ENCODE assay signal across 8 cellular contexts in genomic region chr1:97920832-97921571, GRCh38. TPM values are rescaled to one million over a fixed set of nuclear protein-coding genes. Genes with fewer than 3 reads are reported as not detected.
DNase-seq lines count a peak whose midpoint lies in the region; TF ChIP-seq lines count a peak whose summit lies in the region.

Gene DPYD (minus strand): TSS chr1:97921034. CDS start chr1:97920922, 112 bp downstream.

- peak within 1 kb of the TSS; percentile 86 for H3K27ac ChIP-seq in neural progenitor cell

- H3K4me3 ChIP-seq in H7 (ENCODE audit: insufficient read depth, low read depth, low read length) (peak within 1 kb of the TSS; percentile 56), Loucy (ENCODE audit: low read length, poor library complexity, severe bottlenecking) (peak within 1 kb of the TSS; percentile 79), foreskin fibroblast (ENCODE audit: low read depth in 1 of 2, low read length in 2 of 2) (peak within 1 kb of the TSS; percentile 72 to 92), neural progenitor cell (peak within 1 kb of the TSS; percentile 77)

- H3K36me3 Mint-ChIP-seq in neural progenitor cell: no peaks in the 10 kb centered on the region

- TF ChIP-seq CTCF in Loucy (conservative IDR thresholded peaks at IDR 0.05; ENCODE audit: low read length) (no peak), foreskin fibroblast (IDR thresholded peaks at IDR 0.05; ENCODE audit: low read depth, low read length) (no peak), neural progenitor cell (IDR thresholded peaks at IDR 0.05) (no peak)

- H2AFZ ChIP-seq in Loucy (ENCODE audit: low read length) (peak within 1 kb of the TSS; percentile 89), neural progenitor cell (replicated peaks) (peak within 1 kb of the TSS; percentile 93)

- 0 out of 2 replicates have a peak, but pooled peaks cover 2% of the 10 kb centered on the region for H3F3A ChIP-seq in Loucy (ENCODE audit: low read depth)
- peaks cover 14% of the 10 kb centered on the region for H3F3A ChIP-seq in neural progenitor cell (ENCODE audit: low read depth)

- no peaks in the 10 kb centered on the region for H3K36me3 ChIP-seq in H7 (replicated peaks; ENCODE audit: control insufficient read depth, insufficient read depth, low read length)
- no peaks in the 10 kb centered on the region for H3K36me3 ChIP-seq in Loucy (ENCODE audit: insufficient read depth, low read length)
- no peaks in the 10 kb centered on the region for H3K36me3 ChIP-seq in neural progenitor cell

- no peaks in the 10 kb centered on the region for H3K9me3 ChIP-seq in Loucy (ENCODE audit: insufficient read depth, low read depth, low read length)
- H3K9me3 ChIP-seq in neural progenitor cell (ENCODE audit: low read depth): no peaks in the 10 kb centered on the region

- H3K27ac Mint-ChIP-seq in neural progenitor cell: peak within 1 kb of the TSS; percentile 52

- peak; percentile 89 for DNase-seq in ELF-1 (ENCODE audit: low read depth, low spot score)
- peak; percentile 84 for DNase-seq in H7
- DNase-seq in SHP77 treated with DMSO at 0.1 percent for 48 hours (lab: John Stamatoyannopoulos, UW): peak; percentile 70
- DNase-seq in activated gamma-delta T cell (lab: John Stamatoyannopoulos, UW): peak; percentile 68
- DNase-seq in foreskin fibroblast: peak; percentile 89 to 95
- DNase-seq in neural progenitor cell (ENCODE audit: low spot score): peak; percentile 94
- peak; percentile 76 for DNase-seq in stromal cell of bone marrow (ENCODE audit: low read depth)

- H3K4me1 ChIP-seq in Loucy (ENCODE audit: insufficient read depth, low read length, poor library complexity, severe bottlenecking): peaks cover 38% of the 10 kb centered on the region
- H3K4me1 ChIP-seq in neural progenitor cell: no peaks in the 10 kb centered on the region

- peaks cover 12% of the 10 kb centered on the region for H3K27me3 ChIP-seq in H7 (ENCODE audit: control insufficient read depth, insufficient read depth, low read length)
- H3K27me3 ChIP-seq in Loucy (ENCODE audit: insufficient read depth, low read length, poor library complexity, severe bottlenecking): no peaks in the 10 kb centered on the region
- H3K27me3 ChIP-seq in neural progenitor cell: peaks cover 29% of the 10 kb centered on the region

- peak within 1 kb of the TSS; percentile 91 for H3K4me3 Mint-ChIP-seq in neural progenitor cell

- peak within 1 kb of the TSS; percentile 82 for H3K4me2 ChIP-seq in Loucy (ENCODE audit: low read depth, low read length, poor library complexity, severe bottlenecking)
- peak within 1 kb of the TSS; percentile 98 for H3K4me2 ChIP-seq in neural progenitor cell

- H4K20me1 ChIP-seq in Loucy (ENCODE audit: insufficient read depth, low read length, poor library complexity, severe bottlenecking): no peaks in the 10 kb centered on the region
- H4K20me1 ChIP-seq in neural progenitor cell (ENCODE audit: low read depth): no peaks in the 10 kb centered on the region

- no peaks in the 10 kb centered on the region for H3K9me3 Mint-ChIP-seq in neural progenitor cell

- no peaks in the 10 kb centered on the region for H3K9me2 ChIP-seq in Loucy (replicated peaks; ENCODE audit: low read depth, low read length)

- peaks cover 22% of the 10 kb centered on the region for H3K4me1 Mint-ChIP-seq in neural progenitor cell

- peaks cover 4% of the 10 kb centered on the region for H3K27me3 Mint-ChIP-seq in neural progenitor cell (ENCODE audit: insufficient read depth, low read depth)

- H3K79me2 ChIP-seq in Loucy (ENCODE audit: insufficient read depth, low read length) (peaks cover 45% of the 10 kb centered on the region), neural progenitor cell (ENCODE audit: low read depth) (no peaks in the 10 kb centered on the region)

- peak within 1 kb of the TSS; percentile 83 for H3K9ac ChIP-seq in Loucy (ENCODE audit: low read depth, low read length, poor library complexity, severe bottlenecking)
- H3K9ac ChIP-seq in neural progenitor cell: no peak within 1 kb of the TSS

RNA-seq across cellular contexts. Expression of gene DPYD, which starts in this region (rescaled TPM):
- total RNA-seq in H7 (2014; rRNA removed; shearing (Covaris generic)): 0.59 and 0.63 TPM in 2 replicates
- total RNA-seq in neural progenitor cell (ENCODE audit: low replicate concordance): 0.43 and 0.50 TPM in 2 replicates

Comparison
In these comparisons a context has a peak if more than half of its experiments do, and no peak if none do; other contexts are left out.
1. Peak in every context shown above with its lines: DNase-seq, H3K4me3 ChIP-seq and H3K27ac ChIP-seq.
2. Peak in DNase-seq and H3K4me3 ChIP-seq in H7; RNA of the gene not detected or under 1 TPM.
3. Peak in DNase-seq, H3K4me3 ChIP-seq, H3K27ac ChIP-seq and H3K4me2 ChIP-seq in neural progenitor cell; RNA of the gene not detected or under 1 TPM.